20 cellular contexts compared by ENCODE assay signal in genomic region chr7:154171422-154171821, GRCh38.
"Had no signal": no experiment of that assay in that cellular context is flagged by ENCODE, and none has a peak within 500 bp of the region (broad histone marks: within the 10 kb centered on the region; RNA-seq: fewer than 3 reads in every experiment).

No MANE protein-coding gene starts in this region.

- H3K4me1 ChIP-seq: tibial artery, vagina had no signal

- ATAC-seq: natural killer cell treated with Interleukin-12 subunit alpha and Interleukin-12 subunit beta and Interleukin-15 and Interleukin-18, amount 100 ng/mL, for 72 hours had no signal

- H3K27me3 Mint-ChIP-seq: activated CD4-positive, alpha-beta T cell treated with anti-CD3 and anti-CD28 coated beads, Interleukin-2, amount 10 ng/mL, durations not matched to agents 7 days and 5 days; activated naive CD8-positive, alpha-beta T cell; brain; central memory CD8-positive, alpha-beta T cell; natural killer cell treated with Interleukin-12 subunit alpha and Interleukin-12 subunit beta and Interleukin-15 and Interleukin-18, amount 100 ng/mL, for 72 hours had no signal

- H3K9me3 Mint-ChIP-seq: brain had no signal

- H3K27me3 ChIP-seq: tibial artery, vagina had no signal

- H3K36me3 Mint-ChIP-seq: activated naive CD8-positive, alpha-beta T cell; brain; natural killer cell treated with Interleukin-12 subunit alpha and Interleukin-12 subunit beta and Interleukin-15 and Interleukin-18, amount 100 ng/mL, for 72 hours had no signal

- H3K4me1 Mint-ChIP-seq: activated CD4-positive, alpha-beta T cell treated with anti-CD3 and anti-CD28 coated beads, Interleukin-2, amount 10 ng/mL, durations not matched to agents 7 days and 5 days; central memory CD8-positive, alpha-beta T cell had no signal

- H3K4me3 ChIP-seq: tibial artery, vagina had no signal

- H3K36me3 ChIP-seq: tibial artery, vagina had no signal

- DNase-seq: activated CD4-positive, alpha-beta T cell treated with anti-CD3 and anti-CD28 coated beads, Interleukin-2, amount 10 ng/mL, durations not matched to agents 7 days and 5 days; activated CD4-positive, CD25-positive, alpha-beta regulatory T cell; activated gamma-delta T cell treated with Interleukin-2 at 50 U/mL for 16 hours; amniotic stem cell; cortex of kidney; effector CD8-positive, alpha-beta T cell; foreskin fibroblast; hippocampal formation; kidney glomerular epithelial cell; mesendoderm; occipital lobe; stimulated activated CD4-positive, alpha-beta T cell treated with anti-CD3 and anti-CD28 coated beads, Interleukin-15, amount 100 ng/mL, for 24 hours; stimulated activated CD4-positive, alpha-beta T cell treated with anti-CD3 and anti-CD28 coated beads, Interleukin-4, amount 100 ng/mL, for 1 hour; stimulated activated naive CD4-positive, alpha-beta T cell; tibial artery had no signal

- H3K27ac ChIP-seq: tibial artery, vagina had no signal

- H3K27ac Mint-ChIP-seq: activated CD4-positive, alpha-beta T cell treated with anti-CD3 and anti-CD28 coated beads, Interleukin-2, amount 10 ng/mL, durations not matched to agents 7 days and 5 days; activated naive CD8-positive, alpha-beta T cell; natural killer cell treated with Interleukin-12 subunit alpha and Interleukin-12 subunit beta and Interleukin-15 and Interleukin-18, amount 100 ng/mL, for 72 hours had no signal

- H3K4me3 Mint-ChIP-seq: activated CD4-positive, alpha-beta T cell treated with anti-CD3 and anti-CD28 coated beads, Interleukin-2, amount 10 ng/mL, durations not matched to agents 7 days and 5 days; activated naive CD8-positive, alpha-beta T cell; brain; central memory CD8-positive, alpha-beta T cell; natural killer cell treated with Interleukin-12 subunit alpha and Interleukin-12 subunit beta and Interleukin-15 and Interleukin-18, amount 100 ng/mL, for 72 hours had no signal

- H3K9me3 ChIP-seq: tibial artery, vagina had no signal
